1 cellular context compared by ENCODE assay signal in genomic region chr11:126359431-126360048, GRCh38.
TF ChIP-seq lines count a peak whose summit lies in the region.

No MANE protein-coding gene starts in this region.

TF ChIP-seq in GM23338, 12 proteins besides CTCF, POLR2A, EP300 and RAD21 (continued from another document):
- TF ChIP-seq ZNF462 (CRISPR knock-in tag; IDR thresholded peaks at IDR 0.05) = no peak
- no peak for TF ChIP-seq ETS1 (IDR thresholded peaks at IDR 0.05)
- TF ChIP-seq EZH2phosphoT487 (IDR thresholded peaks at IDR 0.05; ENCODE audit: unreplicated experiment) = no peak
